ENCODE assay signal across 9 cellular contexts in genomic region chr1:76294470-76295194, GRCh38.
DNase-seq lines count a peak whose midpoint lies in the region; ATAC-seq and TF ChIP-seq lines count a peak whose summit lies in the region.
"Had no signal": no experiment of that assay in that cellular context is flagged by ENCODE, and none has a peak within 500 bp of the region (broad histone marks: within the 10 kb centered on the region; RNA-seq: fewer than 3 reads in every experiment).

No MANE protein-coding gene starts in this region.

- H3K4me1 Mint-ChIP-seq in activated CD8-positive, alpha-beta T cell treated with anti-CD3 and anti-CD28 coated beads, Interleukin-2, amount 10 ng/mL, durations not matched to agents 7 days and 5 days (ENCODE audit: low read depth) = peaks cover 28% of the 10 kb centered on the region

- TF ChIP-seq CTCF in GM13977 (IDR thresholded peaks at IDR 0.05; ENCODE audit: extremely low read depth, insufficient read depth, missing control alignments) (no peak), upper lobe of left lung (IDR thresholded peaks at IDR 0.05) (no peak)

- no peaks in the 10 kb centered on the region for H3K9me3 Mint-ChIP-seq in activated CD8-positive, alpha-beta T cell treated with anti-CD3 and anti-CD28 coated beads, Interleukin-2, amount 10 ng/mL, durations not matched to agents 7 days and 5 days (ENCODE audit: insufficient read depth)

- peak; percentile 75 for ATAC-seq in GM19463 (IDR thresholded peaks at IDR 0.05; ENCODE audit: unreplicated experiment)
- peak; percentile 86 for ATAC-seq in HG03159 (IDR thresholded peaks at IDR 0.05; ENCODE audit: unreplicated experiment)
- ATAC-seq in activated CD8-positive, alpha-beta T cell treated with anti-CD3 and anti-CD28 coated beads, Interleukin-2, amount 10 ng/mL, durations not matched to agents 7 days and 5 days = peak; percentile 49
- ATAC-seq in upper lobe of left lung (ENCODE audit: low FRiP score in 2 of 2) = no peak

- no peak overlapping the region for H3K27ac ChIP-seq in upper lobe of left lung
- H3K27ac ChIP-seq: SJSA1 had no signal

- no peak overlapping the region for H3K4me3 ChIP-seq in upper lobe of left lung
- H3K4me3 ChIP-seq: SJSA1 had no signal

- H3K36me3 Mint-ChIP-seq in activated CD8-positive, alpha-beta T cell treated with anti-CD3 and anti-CD28 coated beads, Interleukin-2, amount 10 ng/mL, durations not matched to agents 7 days and 5 days (ENCODE audit: low read depth) = no peaks in the 10 kb centered on the region

- no peak for TF ChIP-seq EP300 in upper lobe of left lung (IDR thresholded peaks at IDR 0.05)

- no peaks in the 10 kb centered on the region for H3K27me3 Mint-ChIP-seq in activated CD8-positive, alpha-beta T cell treated with anti-CD3 and anti-CD28 coated beads, Interleukin-2, amount 10 ng/mL, durations not matched to agents 7 days and 5 days (ENCODE audit: low read depth)

- H3K9me3 ChIP-seq in upper lobe of left lung = no peaks in the 10 kb centered on the region
- H3K9me3 ChIP-seq: SJSA1 had no signal

- POLR2A ChIA-PET in activated CD8-positive, alpha-beta T cell treated with anti-CD3 and anti-CD28 coated beads, Interleukin-2, amount 10 ng/mL, durations not matched to agents 7 days and 5 days (lab: Charles Lee) = interaction anchor here (0.7 to 2.0 kb wide), 5 partner anchors 12 to 124 kb away, joined by 3 to 8 read pairs (median 4); no protein-coding TSS in a partner anchor

- no peak for TF ChIP-seq POLR2A in upper lobe of left lung (IDR thresholded peaks at IDR 0.05)

- H3K36me3 ChIP-seq in upper lobe of left lung = no peaks in the 10 kb centered on the region
- H3K36me3 ChIP-seq: SJSA1 had no signal

- no peaks in the 10 kb centered on the region for H3K4me1 ChIP-seq in upper lobe of left lung
- H3K4me1 ChIP-seq: SJSA1 had no signal

- H3K4me3 Mint-ChIP-seq in activated CD8-positive, alpha-beta T cell treated with anti-CD3 and anti-CD28 coated beads, Interleukin-2, amount 10 ng/mL, durations not matched to agents 7 days and 5 days = peak overlapping the region; percentile 50

- in situ Hi-C loops in GM13977 (cut with MboI; ENCODE audit: low pct_unique_long_range_greater_than_20kb, low sequenced_read_pairs, unreplicated experiment) = no loop called here

- CTCF ChIA-PET in activated CD8-positive, alpha-beta T cell treated with anti-CD3 and anti-CD28 coated beads, Interleukin-2, amount 10 ng/mL, durations not matched to agents 7 days and 5 days (lab: Charles Lee) = interaction anchor here (0.9 to 5.2 kb wide), 3 partner anchors 23 to 141 kb away, joined by 3 to 21 read pairs (median 3); no protein-coding TSS in a partner anchor

- peak; percentile 36 for DNase-seq in GM13977 (ENCODE audit: low spot score)
- no peak for DNase-seq in activated CD8-positive, alpha-beta T cell treated with anti-CD3 and anti-CD28 coated beads, Interleukin-2, amount 10 ng/mL, durations not matched to agents 7 days and 5 days
- no peak for DNase-seq in upper lobe of left lung
- DNase-seq in NCI-H524 treated with DMSO at 0.1 percent for 48 hours (lab: John Stamatoyannopoulos, UW) = no peak
- DNase-seq in stimulated activated CD4-positive, alpha-beta T cell treated with anti-CD3 and anti-CD28 coated beads, Interleukin-4, amount 100 ng/mL, for 4 hours = no peak
- no peak for DNase-seq in SIG-M5 treated with dmso at 0.1 percent for 504 hours (lab: John Stamatoyannopoulos, UW; ENCODE audit: unreplicated experiment)

- WGBS in upper lobe of left lung, 2 donors = 54 to 61% methylated on average over 5 of the region's 5 CpGs

- no peaks in the 10 kb centered on the region for H3K27me3 ChIP-seq in upper lobe of left lung
- H3K27me3 ChIP-seq: SJSA1 had no signal

- peak overlapping the region; percentile 77 for H3K27ac Mint-ChIP-seq in activated CD8-positive, alpha-beta T cell treated with anti-CD3 and anti-CD28 coated beads, Interleukin-2, amount 10 ng/mL, durations not matched to agents 7 days and 5 days

Comparison
In these comparisons a context has a peak if more than half of its experiments do, and no peak if none do; other contexts are left out.
1. ATAC-seq: peak in GM19463 (single experiment), HG03159 (single experiment) and activated CD8-positive, alpha-beta T cell treated with anti-CD3 and anti-CD28 coated beads, Interleukin-2, amount 10 ng/mL, durations not matched to agents 7 days and 5 days (single experiment); none in upper lobe of left lung (0 of 2).